ENCODE assay signal across 20 cellular contexts in genomic region chr7:2468227-2468626, GRCh38. TPM values are rescaled to one million over a fixed set of nuclear protein-coding genes. Genes with fewer than 3 reads are reported as not detected.
"Had no signal": no experiment of that assay in that cellular context is flagged by ENCODE, and none has a peak within 500 bp of the region (broad histone marks: within the 10 kb centered on the region; RNA-seq: fewer than 3 reads in every experiment).

No MANE protein-coding gene starts in this region.

- H3K27me3 ChIP-seq: colonic mucosa, right lobe of liver, suprapubic skin, thyroid gland, upper lobe of left lung, vagina had no signal

- H3K9me3 Mint-ChIP-seq: nephron; stimulated activated effector memory CD8-positive, alpha-beta T cell treated with anti-CD3 and anti-CD28 coated beads, Interleukin-12 subunit alpha, Interleukin-12 subunit beta, amount 100 ng/mL, for 72 hours had no signal

- H3K4me3 ChIP-seq: colonic mucosa, heart right ventricle, psoas muscle, right lobe of liver, suprapubic skin, thyroid gland, upper lobe of left lung, vagina had no signal

- H3K27ac ChIP-seq: colonic mucosa, heart right ventricle, psoas muscle, right lobe of liver, suprapubic skin, thyroid gland, upper lobe of left lung, vagina had no signal

- H3K9me3 ChIP-seq: colonic mucosa, psoas muscle, right lobe of liver, suprapubic skin, thyroid gland, upper lobe of left lung, vagina had no signal

- H3K4me1 ChIP-seq: colonic mucosa, psoas muscle, right lobe of liver had no signal

- H3K36me3 ChIP-seq: colonic mucosa, heart right ventricle, right lobe of liver, suprapubic skin, thyroid gland, upper lobe of left lung, vagina had no signal

- H3K4me3 Mint-ChIP-seq: nephron had no signal

RNA-seq across cellular contexts. Expression of gene GRIFIN, which starts 8.0 kb away (rescaled TPM):
- total RNA-seq: colonic mucosa, dermis microvascular lymphatic vessel endothelial cell, frontal cortex, glomerular endothelial cell, heart right ventricle, left lobe of liver, lower leg skin, mammary epithelial cell, mucosa of gallbladder, myocyte, omental fat pad, psoas muscle, right lobe of liver, suprapubic skin, thyroid gland, upper lobe of left lung, vagina had no signal
- polyA plus RNA-seq: esophagus, heart right ventricle, mammary epithelial cell, psoas muscle had no signal
